In genomic region chr15:58923696-58924300, GRCh38 we compare ENCODE assay signal across 1 cellular context.
TF ChIP-seq lines count a peak whose summit lies in the region.

No MANE protein-coding gene starts in this region.

TF ChIP-seq in HepG2, 621 proteins besides CTCF, POLR2A, EP300 and RAD21 (continued from another document):
- TF ChIP-seq ZNF18 (CRISPR knock-in tag; IDR thresholded peaks at IDR 0.05; ENCODE audit: insufficient replicate concordance): no peak
